Comparison of ENCODE assay signal across 26 cellular contexts in genomic region chr4:2423695-2424094, GRCh38. TPM values are rescaled to one million over a fixed set of nuclear protein-coding genes. Genes with fewer than 3 reads are reported as not detected.
"Had no signal": no experiment of that assay in that cellular context is flagged by ENCODE, and none has a peak within 500 bp of the region (broad histone marks: within the 10 kb centered on the region; RNA-seq: fewer than 3 reads in every experiment).

No MANE protein-coding gene starts in this region.

- H3K4me3 Mint-ChIP-seq: central memory CD8-positive, alpha-beta T cell; dendritic cell treated with granulocyte-macrophage colony-stimulating factor and Interleukin-4, amounts not matched to agents 40 ng/mL and 50 ng/mL, for 4 days; effector memory CD8-positive, alpha-beta T cell; immature natural killer cell; natural killer cell; stimulated activated memory B cell treated with anti-CD40 and anti-IgM and Interleukin-4, amounts not matched to agents 10 μg/mL and 1 μg/mL and 100 μg/mL, for 72 hours had no signal

- H3K27ac Mint-ChIP-seq: dendritic cell treated with granulocyte-macrophage colony-stimulating factor and Interleukin-4, amounts not matched to agents 40 ng/mL and 50 ng/mL, for 4 days; effector memory CD8-positive, alpha-beta T cell; immature natural killer cell; natural killer cell; stimulated activated memory B cell treated with anti-CD40 and anti-IgM and Interleukin-4, amounts not matched to agents 10 μg/mL and 1 μg/mL and 100 μg/mL, for 72 hours had no signal

- DNase-seq: colonic mucosa; effector memory CD8-positive, alpha-beta T cell; head of caudate nucleus; immature natural killer cell; islet precursor cell; left ventricle myocardium superior; lower lobe of right lung; natural killer cell; sigmoid colon; stimulated activated CD4-positive, alpha-beta T cell treated with anti-CD3 and anti-CD28 coated beads, Interleukin-4, amount 100 ng/mL, for 4 hours; stimulated activated naive CD8-positive, alpha-beta T cell treated with anti-CD3 and anti-CD28 coated beads, Interleukin-15, Interleukin-2, amounts not matched to agents 100 U/mL and 50 U/mL, for 24 hours; testis; upper lobe of left lung had no signal

- H3K27ac ChIP-seq: colonic mucosa, lower lobe of right lung, neutrophil, prostate gland, right atrium auricular region, sigmoid colon, testis, tibial artery, upper lobe of left lung had no signal

- H3K4me3 ChIP-seq: colonic mucosa, lower lobe of right lung, prostate gland, right atrium auricular region, sigmoid colon, testis, tibial artery, upper lobe of left lung had no signal

- H3K36me3 Mint-ChIP-seq: immature natural killer cell; natural killer cell; stimulated activated memory B cell treated with anti-CD40 and anti-IgM and Interleukin-4, amounts not matched to agents 10 μg/mL and 1 μg/mL and 100 μg/mL, for 72 hours had no signal

- H3K9me3 ChIP-seq: colonic mucosa, lower lobe of right lung, neutrophil, prostate gland, right atrium auricular region, sigmoid colon, testis, tibial artery, upper lobe of left lung had no signal

- H3K27me3 ChIP-seq: colonic mucosa, right atrium auricular region, testis, upper lobe of left lung had no signal

- H3K36me3 ChIP-seq: colonic mucosa, lower lobe of right lung, neutrophil, prostate gland, right atrium auricular region, sigmoid colon, tibial artery, upper lobe of left lung had no signal

- H3K9me3 Mint-ChIP-seq: central memory CD8-positive, alpha-beta T cell; dendritic cell treated with granulocyte-macrophage colony-stimulating factor and Interleukin-4, amounts not matched to agents 40 ng/mL and 50 ng/mL, for 4 days; effector memory CD8-positive, alpha-beta T cell; immature natural killer cell; natural killer cell; stimulated activated memory B cell treated with anti-CD40 and anti-IgM and Interleukin-4, amounts not matched to agents 10 μg/mL and 1 μg/mL and 100 μg/mL, for 72 hours had no signal

RNA-seq across cellular contexts. Expression of gene CFAP99, which starts 4.9 kb away (rescaled TPM):
- total RNA-seq: chondrocyte, fibroblast of villous mesenchyme, frontal cortex, glomerular endothelial cell, left ventricle myocardium superior, natural killer cell, right atrium auricular region, sigmoid colon, skeletal muscle tissue had no signal
- polyA plus RNA-seq: immature natural killer cell, neural cell had no signal
